8 cellular contexts compared by ENCODE assay signal in the genomic region with DNA sequence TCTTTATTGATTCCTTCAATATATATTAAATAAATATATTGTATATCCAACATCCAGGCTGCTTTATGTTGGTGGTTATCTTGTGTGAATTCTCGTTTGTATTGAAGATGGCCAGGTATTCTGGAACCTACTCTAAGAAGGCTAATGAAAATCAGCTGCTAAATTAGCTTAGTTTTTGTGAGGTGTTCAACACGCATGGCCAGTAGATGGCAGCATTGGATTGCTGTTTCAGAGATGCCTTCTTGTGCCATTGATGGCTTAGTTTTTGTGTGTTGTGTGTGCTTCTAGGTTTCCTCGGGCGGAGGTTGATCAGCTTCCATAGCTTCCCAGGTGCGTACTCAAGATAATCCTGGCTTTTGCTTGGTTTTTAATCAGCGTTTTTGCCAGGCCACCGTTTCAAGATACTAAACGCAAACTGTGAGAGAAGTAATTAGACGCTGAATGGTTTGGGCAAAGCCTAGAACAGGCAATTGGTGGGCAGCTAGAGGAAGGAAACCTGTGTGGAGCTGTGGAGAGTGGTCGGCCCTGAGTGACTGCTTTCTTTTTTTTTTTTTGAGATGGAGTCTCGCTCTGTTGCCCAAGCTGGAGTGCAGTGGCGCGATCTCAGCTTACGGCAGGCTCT. TPM values are rescaled to one million over a fixed set of nuclear protein-coding genes. Genes with fewer than 3 reads are reported as not detected.
DNase-seq lines count a peak whose midpoint lies in the region; ATAC-seq and FAIRE-seq lines count a peak whose summit lies in the region.

No MANE protein-coding gene starts in this region.

- ATAC-seq in GM21786 (IDR thresholded peaks at IDR 0.05; ENCODE audit: unreplicated experiment), result peak; percentile 83

- peaks cover 11% of the 10 kb centered on the region for H3K4me1 Mint-ChIP-seq in activated naive CD4-positive, alpha-beta T cell treated with anti-CD3 and anti-CD28 coated beads for 36 hours (ENCODE audit: low read depth)

- FAIRE-seq in urothelium cell line (lab: Jason Lieb, UNC), result no peak

- peak; percentile 41 for DNase-seq in Daoy (ENCODE audit: low read depth)
- DNase-seq in M059J (ENCODE audit: low read depth), result peak; percentile 69
- peak; percentile 72 for DNase-seq in SK-N-DZ (ENCODE audit: low spot score)
- peak; percentile 90 for DNase-seq in activated naive CD4-positive, alpha-beta T cell treated with anti-CD3 and anti-CD28 coated beads for 36 hours
- DNase-seq in globus pallidus (ENCODE audit: low spot score), result peak; percentile 85
- peak; percentile 93 for DNase-seq in pons (ENCODE audit: low spot score)
- peak; percentile 42 for DNase-seq in urothelium cell line (ENCODE audit: low spot score)

- H3K36me3 Mint-ChIP-seq in activated naive CD4-positive, alpha-beta T cell treated with anti-CD3 and anti-CD28 coated beads for 36 hours (ENCODE audit: low read depth), result peaks cover 6% of the 10 kb centered on the region

- H3K4me3 Mint-ChIP-seq in activated naive CD4-positive, alpha-beta T cell treated with anti-CD3 and anti-CD28 coated beads for 36 hours, result no peak overlapping the region

- CTCF ChIA-PET in activated naive CD4-positive, alpha-beta T cell treated with anti-CD3 and anti-CD28 coated beads for 36 hours (lab: Charles Lee), result interaction anchor here (0.5 to 7.7 kb wide), 41 partner anchors 8 to 479 kb away, joined by 3 to 86 read pairs (median 4); a partner anchor contains a TSS

- intact Hi-C loops in activated naive CD4-positive, alpha-beta T cell treated with anti-CD3 and anti-CD28 coated beads for 36 hours (cut with micrococcal nuclease), result loop anchor here (1.0 to 5.0 kb wide), 8 partner anchors 53 to 622 kb away; a partner anchor contains a TSS

- no peak overlapping the region for H3K27ac Mint-ChIP-seq in activated naive CD4-positive, alpha-beta T cell treated with anti-CD3 and anti-CD28 coated beads for 36 hours

- H3K27me3 Mint-ChIP-seq in activated naive CD4-positive, alpha-beta T cell treated with anti-CD3 and anti-CD28 coated beads for 36 hours (ENCODE audit: low read depth), result no peaks in the 10 kb centered on the region

- no peaks in the 10 kb centered on the region for H3K9me3 Mint-ChIP-seq in activated naive CD4-positive, alpha-beta T cell treated with anti-CD3 and anti-CD28 coated beads for 36 hours

RNA-seq across cellular contexts. Expression of a gene that starts 15.1 kb away (rescaled TPM):
- 12.4 and 16.6 TPM in 2 replicates for total RNA-seq in Daoy (2014; rRNA removed; shearing (Covaris generic))
- total RNA-seq in M059J (2014; rRNA removed; shearing (Covaris generic)), result 10.7 and 18.2 TPM in 2 replicates
- polyA plus RNA-seq in SK-N-DZ (2014; cell fraction: cytosol; rRNA removed), result 3.9 and 5.2 TPM in 2 replicates
- polyA plus RNA-seq in SK-N-DZ (2014; cell fraction: nucleus; rRNA removed), result 2.9 and 4.3 TPM in 2 replicates
- 10 to 100 TPM in 1 of 2 experiments, 1 to 10 TPM in 1; 9.3 to 10.4 TPM for total RNA-seq in activated naive CD4-positive, alpha-beta T cell treated with anti-CD3 and anti-CD28 coated beads for 36 hours

Comparison
In these comparisons a context has a peak if more than half of its experiments do, and no peak if none do; other contexts are left out.
1. Peak in every context shown above with its lines: DNase-seq and ATAC-seq.
2. DNase-seq: peak in every context shown above with its lines; median percentile 93 in pons; 90 in activated naive CD4-positive, alpha-beta T cell treated with anti-CD3 and anti-CD28 coated beads for 36 hours; 85 in globus pallidus; 72 in SK-N-DZ; 69 in M059J; 42 in urothelium cell line; 41 in Daoy.